In genomic region chr13:97185751-97186150, GRCh38 we compare ENCODE assay signal across 7 cellular contexts.
"Had no signal": no experiment of that assay in that cellular context is flagged by ENCODE, and none has a peak within 500 bp of the region (broad histone marks: within the 10 kb centered on the region; RNA-seq: fewer than 3 reads in every experiment).

No MANE protein-coding gene starts in this region.

- H3K9ac ChIP-seq: GM23248 had no signal

- H3K4me1 Mint-ChIP-seq: H9 had no signal

- H2AFZ ChIP-seq: GM23248 had no signal

- H3K4me3 ChIP-seq: GM23248, K562 had no signal

- DNase-seq: GM23248, H9, HCEC 1CT, IMR-90, KG1 had no signal

- ATAC-seq: K562 had no signal

- H3K9me3 Mint-ChIP-seq: H9 had no signal

- H3K27ac ChIP-seq: GM23248, HL-60 had no signal

- H3K4me3 Mint-ChIP-seq: H9 had no signal

- H3K27ac Mint-ChIP-seq: H9 had no signal
